20 cellular contexts compared by ENCODE assay signal in the genomic region with DNA sequence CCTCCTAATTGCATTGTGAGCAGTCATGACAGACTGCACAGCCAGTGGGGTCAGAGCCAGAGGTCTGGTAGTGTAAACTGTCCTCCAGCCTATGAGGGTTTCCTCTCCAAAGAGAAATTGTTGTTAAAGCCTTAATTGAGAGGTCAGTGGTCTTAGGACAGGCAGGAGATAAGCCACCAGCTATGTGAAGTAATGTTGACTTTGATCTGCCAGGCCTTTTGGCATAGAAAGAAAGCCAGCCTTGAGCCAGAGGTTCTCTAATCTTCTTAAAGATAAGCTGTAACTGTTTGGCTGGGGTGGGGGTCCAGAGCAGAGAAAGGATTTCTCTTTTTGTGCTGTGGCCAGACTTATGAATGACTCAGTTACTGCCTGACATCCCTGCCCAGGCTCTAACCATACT.
DNase-seq lines count a peak whose midpoint lies in the region; ATAC-seq and TF ChIP-seq lines count a peak whose summit lies in the region.
"Had no signal": no experiment of that assay in that cellular context is flagged by ENCODE, and none has a peak within 500 bp of the region (broad histone marks: within the 10 kb centered on the region; RNA-seq: fewer than 3 reads in every experiment).

No MANE protein-coding gene starts in this region.

- no peak for ATAC-seq in GM21447 (IDR thresholded peaks at IDR 0.05; ENCODE audit: unreplicated experiment)
- ATAC-seq: GM12878, HCT116, SK-N-SH treated with all-trans-retinoic acid at 6 μM for 48 hours had no signal

- H3K4me1 ChIP-seq in adrenal gland (replicated peaks in 1 of 2) (peaks cover 22 to 27% of the 10 kb centered on the region in 2 donors), liver (ENCODE audit: control insufficient read depth in 4 of 4, insufficient read depth in 4 of 4, low read length in 3 of 4) (no peaks in the 10 kb centered on the region), smooth muscle cell (ENCODE audit: low read depth) (peaks cover 28% of the 10 kb centered on the region)

- H2AFZ ChIP-seq in smooth muscle cell (ENCODE audit: low read depth) = no peak overlapping the region

- H3K4me3 ChIP-seq in adrenal gland (no peak overlapping the region), liver (ENCODE audit: low read depth in 1 of 3, low read length in 3 of 3) (no peak overlapping the region), smooth muscle cell (no peak overlapping the region)
- H3K4me3 ChIP-seq: GM12878 had no signal

- no peak for TF ChIP-seq RAD21 in liver (IDR thresholded peaks at IDR 0.05)

- TF ChIP-seq CTCF in adrenal gland (IDR thresholded peaks at IDR 0.05) (no peak), liver (IDR thresholded peaks at IDR 0.05; ENCODE audit: low read depth, low read length, missing input control) (no peak), smooth muscle cell (IDR thresholded peaks at IDR 0.05; ENCODE audit: borderline replicate concordance, insufficient read depth, poor library complexity, severe bottlenecking) (no peak)

- H3K79me2 ChIP-seq in smooth muscle cell (ENCODE audit: low read depth) = no peaks in the 10 kb centered on the region

- intact Hi-C loops in adrenal gland (cut with DNase I) = no loop called here

- peaks cover 42% of the 10 kb centered on the region for H3F3A ChIP-seq in smooth muscle cell (ENCODE audit: low read depth)

- DNase-seq in MV-4-11 (lab: John Stamatoyannopoulos, UW) (peak; percentile 5), adrenal gland (peak in 6 of 7 donors; percentile 54 to 79 (median 74)), smooth muscle cell (lab: John Stamatoyannopoulos, UW; ENCODE audit: unreplicated experiment) (no peak), NCI-H446 treated with DMSO at 0.1 percent for 48 hours (lab: John Stamatoyannopoulos, UW) (no peak), HUDEP-2 (lab: John Stamatoyannopoulos, UW; ENCODE audit: unreplicated experiment in 76 of 76) (no peak)
- DNase-seq: CD4-positive, CD25-positive, alpha-beta regulatory T cell; DMS79 treated with DMSO at 0.1 percent for 48 hours; GOT3; Kasumi-1; NCI-H1417; NCI-H1694 treated with DMSO at 0.1 percent for 48 hours; NCI-H2081 treated with DMSO at 0.1 percent for 48 hours; NCI-H69; SIG-M5 had no signal

- H4K20me1 ChIP-seq in smooth muscle cell (ENCODE audit: low read depth) = no peaks in the 10 kb centered on the region

- peak in 1 of 2 donors; percentile 9 for TF ChIP-seq POLR2A in adrenal gland (IDR thresholded peaks at IDR 0.05)

- H3K36me3 ChIP-seq in adrenal gland (replicated peaks in 1 of 2) (no peaks in the 10 kb centered on the region), liver (ENCODE audit: control insufficient read depth in 4 of 4, insufficient read depth in 3 of 4, low read depth in 1 of 4, low read length in 3 of 4) (no peaks in the 10 kb centered on the region), smooth muscle cell (ENCODE audit: low read depth) (no peaks in the 10 kb centered on the region)

- peak overlapping the region; percentile 82 for H3K4me2 ChIP-seq in smooth muscle cell

- H3K9ac ChIP-seq in liver (ENCODE audit: low read depth in 1 of 2, low read length in 2 of 2) (no peak overlapping the region), smooth muscle cell (ENCODE audit: low read depth) (no peak overlapping the region)

- peak overlapping the region in 4 of 5 donors; percentile 27 to 63 (median 34) for H3K27ac ChIP-seq in adrenal gland
- no peak overlapping the region for H3K27ac ChIP-seq in liver (ENCODE audit: low read depth in 1 of 2, low read length in 2 of 2)
- H3K27ac ChIP-seq in smooth muscle cell (ENCODE audit: low read depth) = peak overlapping the region; percentile 90
- H3K27ac ChIP-seq: RWPE1 had no signal

- no peaks in the 10 kb centered on the region for H3K9me3 ChIP-seq in adrenal gland (replicated peaks in 1 of 3)
- H3K9me3 ChIP-seq in liver (ENCODE audit: control insufficient read depth in 4 of 4, low read length in 3 of 4) = no peaks in the 10 kb centered on the region
- no peaks in the 10 kb centered on the region for H3K9me3 ChIP-seq in smooth muscle cell (replicated peaks; ENCODE audit: low read depth)

- no peaks in the 10 kb centered on the region for H3K27me3 ChIP-seq in adrenal gland
- H3K27me3 ChIP-seq in liver (ENCODE audit: control insufficient read depth in 4 of 4, insufficient read depth in 4 of 4, low read length in 3 of 4) = no peaks in the 10 kb centered on the region
- no peaks in the 10 kb centered on the region for H3K27me3 ChIP-seq in smooth muscle cell (ENCODE audit: low read depth)

TF ChIP-seq in liver, 16 proteins besides CTCF, POLR2A, EP300 and RAD21:
- TF ChIP-seq YY1 (IDR thresholded peaks at IDR 0.05) (no peak), HNF4G (IDR thresholded peaks at IDR 0.05) (no peak), HNF4A (conservative IDR thresholded peaks at IDR 0.05) (no peak), EGR1 (IDR thresholded peaks at IDR 0.05; ENCODE audit: low read depth in 2 of 2) (no peak), JUND (IDR thresholded peaks at IDR 0.05) (no peak), TAF1 (conservative IDR thresholded peaks at IDR 0.05) (no peak), GABPA (IDR thresholded peaks at IDR 0.05 in 1 of 2, conservative IDR thresholded peaks at IDR 0.05 in 1 of 2) (no peak), FOXA1 (IDR thresholded peaks at IDR 0.05) (no peak), RXRA (IDR thresholded peaks at IDR 0.05) (peak; percentile 15 to 18), NR2F2 (IDR thresholded peaks at IDR 0.05) (peak; percentile 82), SP1 (IDR thresholded peaks at IDR 0.05) (peak; percentile 17), FOXA2 (IDR thresholded peaks at IDR 0.05) (no peak)
- TF ChIP-seq, protein P1, sequence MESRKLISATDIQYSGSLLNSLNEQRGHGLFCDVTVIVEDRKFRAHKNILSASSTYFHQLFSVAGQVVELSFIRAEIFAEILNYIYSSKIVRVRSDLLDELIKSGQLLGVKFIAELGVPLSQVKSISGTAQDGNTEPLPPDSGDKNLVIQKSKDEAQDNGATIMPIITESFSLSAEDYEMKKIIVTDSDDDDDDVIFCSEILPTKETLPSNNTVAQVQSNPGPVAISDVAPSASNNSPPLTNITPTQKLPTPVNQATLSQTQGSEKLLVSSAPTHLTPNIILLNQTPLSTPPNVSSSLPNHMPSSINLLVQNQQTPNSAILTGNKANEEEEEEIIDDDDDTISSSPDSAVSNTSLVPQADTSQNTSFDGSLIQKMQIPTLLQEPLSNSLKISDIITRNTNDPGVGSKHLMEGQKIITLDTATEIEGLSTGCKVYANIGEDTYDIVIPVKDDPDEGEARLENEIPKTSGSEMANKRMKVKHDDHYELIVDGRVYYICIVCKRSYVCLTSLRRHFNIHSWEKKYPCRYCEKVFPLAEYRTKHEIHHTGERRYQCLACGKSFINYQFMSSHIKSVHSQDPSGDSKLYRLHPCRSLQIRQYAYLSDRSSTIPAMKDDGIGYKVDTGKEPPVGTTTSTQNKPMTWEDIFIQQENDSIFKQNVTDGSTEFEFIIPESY (IDR thresholded peaks at IDR 0.05) = no peak
- TF ChIP-seq, protein P2, sequence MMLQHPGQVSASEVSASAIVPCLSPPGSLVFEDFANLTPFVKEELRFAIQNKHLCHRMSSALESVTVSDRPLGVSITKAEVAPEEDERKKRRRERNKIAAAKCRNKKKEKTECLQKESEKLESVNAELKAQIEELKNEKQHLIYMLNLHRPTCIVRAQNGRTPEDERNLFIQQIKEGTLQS (IDR thresholded peaks at IDR 0.05) = no peak
- TF ChIP-seq, protein P3, sequence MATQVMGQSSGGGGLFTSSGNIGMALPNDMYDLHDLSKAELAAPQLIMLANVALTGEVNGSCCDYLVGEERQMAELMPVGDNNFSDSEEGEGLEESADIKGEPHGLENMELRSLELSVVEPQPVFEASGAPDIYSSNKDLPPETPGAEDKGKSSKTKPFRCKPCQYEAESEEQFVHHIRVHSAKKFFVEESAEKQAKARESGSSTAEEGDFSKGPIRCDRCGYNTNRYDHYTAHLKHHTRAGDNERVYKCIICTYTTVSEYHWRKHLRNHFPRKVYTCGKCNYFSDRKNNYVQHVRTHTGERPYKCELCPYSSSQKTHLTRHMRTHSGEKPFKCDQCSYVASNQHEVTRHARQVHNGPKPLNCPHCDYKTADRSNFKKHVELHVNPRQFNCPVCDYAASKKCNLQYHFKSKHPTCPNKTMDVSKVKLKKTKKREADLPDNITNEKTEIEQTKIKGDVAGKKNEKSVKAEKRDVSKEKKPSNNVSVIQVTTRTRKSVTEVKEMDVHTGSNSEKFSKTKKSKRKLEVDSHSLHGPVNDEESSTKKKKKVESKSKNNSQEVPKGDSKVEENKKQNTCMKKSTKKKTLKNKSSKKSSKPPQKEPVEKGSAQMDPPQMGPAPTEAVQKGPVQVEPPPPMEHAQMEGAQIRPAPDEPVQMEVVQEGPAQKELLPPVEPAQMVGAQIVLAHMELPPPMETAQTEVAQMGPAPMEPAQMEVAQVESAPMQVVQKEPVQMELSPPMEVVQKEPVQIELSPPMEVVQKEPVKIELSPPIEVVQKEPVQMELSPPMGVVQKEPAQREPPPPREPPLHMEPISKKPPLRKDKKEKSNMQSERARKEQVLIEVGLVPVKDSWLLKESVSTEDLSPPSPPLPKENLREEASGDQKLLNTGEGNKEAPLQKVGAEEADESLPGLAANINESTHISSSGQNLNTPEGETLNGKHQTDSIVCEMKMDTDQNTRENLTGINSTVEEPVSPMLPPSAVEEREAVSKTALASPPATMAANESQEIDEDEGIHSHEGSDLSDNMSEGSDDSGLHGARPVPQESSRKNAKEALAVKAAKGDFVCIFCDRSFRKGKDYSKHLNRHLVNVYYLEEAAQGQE (IDR thresholded peaks at IDR 0.05) = no peak
- TF ChIP-seq, protein P4, sequence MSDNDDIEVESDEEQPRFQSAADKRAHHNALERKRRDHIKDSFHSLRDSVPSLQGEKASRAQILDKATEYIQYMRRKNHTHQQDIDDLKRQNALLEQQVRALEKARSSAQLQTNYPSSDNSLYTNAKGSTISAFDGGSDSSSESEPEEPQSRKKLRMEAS (IDR thresholded peaks at IDR 0.05) = no peak
TF ChIP-seq in liver: peak in this region for 3.

Comparison
In these comparisons a context has a peak if more than half of its experiments do, and no peak if none do; other contexts are left out.
1. DNase-seq: peak in MV-4-11 (single experiment) and adrenal gland (6 of 7); none in smooth muscle cell (single experiment), NCI-H446 treated with DMSO at 0.1 percent for 48 hours (single experiment) and HUDEP-2 (0 of 76).
2. H3K27ac ChIP-seq: peak in adrenal gland (4 of 5) and smooth muscle cell (single experiment); none in liver (0 of 2).